ENCODE assay signal across 19 cellular contexts in genomic region chr3:45746974-45747622, GRCh38. TPM values are rescaled to one million over a fixed set of nuclear protein-coding genes. Genes with fewer than 3 reads are reported as not detected.
DNase-seq lines count a peak whose midpoint lies in the region; ATAC-seq and TF ChIP-seq lines count a peak whose summit lies in the region.
"Had no signal": no experiment of that assay in that cellular context is flagged by ENCODE, and none has a peak within 500 bp of the region (broad histone marks: within the 10 kb centered on the region; RNA-seq: fewer than 3 reads in every experiment).

No MANE protein-coding gene starts in this region.

- peaks cover 0 to 6% of the 10 kb centered on the region in 2 experiments; a peak in 2 of 4 replicates for H3K79me1 ChIP-seq in IMR-90 (ENCODE audit: low read depth in 1 of 2, low read length in 2 of 2)

- ATAC-seq in GM23338 = peak; percentile 35
- no peak; the same call in 1 of the 2 replicates for ATAC-seq in IMR-90 (ENCODE audit: low read depth)
- ATAC-seq in heart right ventricle = peak in 5 of 8 donors; percentile 20 to 69 (median 30)
- peak; percentile 34 for ATAC-seq in sciatic nerve
- no peak for ATAC-seq in GM19467 (IDR thresholded peaks at IDR 0.05; ENCODE audit: unreplicated experiment)

- H3K4me3 ChIP-seq in GM23338 (no peak overlapping the region), IMR-90 (ENCODE audit: insufficient read depth, low read depth, low read length) (no peak overlapping the region), heart right ventricle (no peak overlapping the region), spleen (no peak overlapping the region)
- H3K4me3 ChIP-seq: GM23248, PC-9 had no signal

- H3K9me3 ChIP-seq in IMR-90 (ENCODE audit: control insufficient read depth, insufficient read depth, low read length) = no peaks in the 10 kb centered on the region
- H3K9me3 ChIP-seq in heart right ventricle = no peaks in the 10 kb centered on the region
- H3K9me3 ChIP-seq in spleen = no peaks in the 10 kb centered on the region

- TF ChIP-seq POLR2A in IMR-90 (IDR thresholded peaks at IDR 0.05; ENCODE audit: low read depth, low read length) (no peak), spleen (IDR thresholded peaks at IDR 0.05) (no peak)

- H3K14ac ChIP-seq in IMR-90 (replicated peaks; ENCODE audit: low read depth, low read length) = no peak overlapping the region

- H3K9me3 Mint-ChIP-seq in GM23338 = no peaks in the 10 kb centered on the region

- H3K4me3 Mint-ChIP-seq in GM23338 = no peak overlapping the region

- no peak overlapping the region for H4K5ac ChIP-seq in IMR-90 (ENCODE audit: low read depth, low read length)

- H3K27ac ChIP-seq in GM23338 (ENCODE audit: low read depth) (no peak overlapping the region), IMR-90 (ENCODE audit: insufficient read depth, low read length) (no peak overlapping the region), heart right ventricle (no peak overlapping the region), spleen (no peak overlapping the region)
- H3K27ac ChIP-seq: GM23248, HL-60, PC-9 had no signal

- no peak overlapping the region for H3K18ac ChIP-seq in IMR-90 (ENCODE audit: low read depth, low read length)

- H3K9me1 ChIP-seq in IMR-90 (ENCODE audit: insufficient read depth, low read length) = peaks cover 5% of the 10 kb centered on the region; the same call in 1 of the 2 replicates

- no peak overlapping the region for H2BK15ac ChIP-seq in IMR-90 (ENCODE audit: low read depth, low read length)

- no peak overlapping the region for H4K8ac ChIP-seq in IMR-90 (ENCODE audit: low read depth in 2 of 2, low read length in 2 of 2)

- no peak overlapping the region for H2BK20ac ChIP-seq in IMR-90 (ENCODE audit: low read depth, low read length)

- no peak for TF ChIP-seq RAD21 in IMR-90 (IDR thresholded peaks at IDR 0.05; ENCODE audit: low read length)

- TF ChIP-seq CTCF in GM23338 (conservative IDR thresholded peaks at IDR 0.05; ENCODE audit: low read depth in 2 of 2) (no peak), IMR-90 (conservative IDR thresholded peaks at IDR 0.05; ENCODE audit: low read depth, low read length) (no peak), heart right ventricle (IDR thresholded peaks at IDR 0.05) (no peak), spleen (IDR thresholded peaks at IDR 0.05 in 8 of 11, conservative IDR thresholded peaks at IDR 0.05 in 3 of 11) (no peak)

- H4K20me1 ChIP-seq in GM23338 (replicated peaks; ENCODE audit: insufficient read depth) = no peaks in the 10 kb centered on the region; the same call in 1 of the 2 replicates
- no peaks in the 10 kb centered on the region for H4K20me1 ChIP-seq in IMR-90 (ENCODE audit: insufficient read depth, low read length)

- H3K4me2 ChIP-seq in GM23338 (no peak overlapping the region), IMR-90 (ENCODE audit: low read depth, low read length) (no peak overlapping the region)
- H3K4me2 ChIP-seq: PC-9 had no signal

- H2AFZ ChIP-seq in GM23338 (no peak overlapping the region), IMR-90 (replicated peaks; ENCODE audit: low read length, poor library complexity) (no peak overlapping the region)
- H2AFZ ChIP-seq: GM23248, PC-9 had no signal

- H3K36me3 ChIP-seq in GM23338 (ENCODE audit: insufficient read depth) (peaks cover 15% of the 10 kb centered on the region), IMR-90 (ENCODE audit: control insufficient read depth, insufficient read depth, low read length) (peaks cover 37% of the 10 kb centered on the region), heart right ventricle (peaks cover 0 to 62% (median 35%) of the 10 kb centered on the region in 9 donors), spleen (peaks cover 4 to 61% (median 38%) of the 10 kb centered on the region in 6 donors)

- H3F3A ChIP-seq in GM23338 (replicated peaks; ENCODE audit: low read depth) = no peaks in the 10 kb centered on the region; the same call in 1 of the 2 replicates

- no peak overlapping the region for H3K23ac ChIP-seq in IMR-90 (ENCODE audit: low read depth, low read length)

- dilution Hi-C loops in IMR-90 (cut with HindIII; ENCODE audit: low sequenced_read_pairs, unreplicated experiment) = no loop called here

- CTCF ChIA-PET in IMR-90 (lab: Yijun Ruan, JAX) = no interaction called here

- H3K27me3 Mint-ChIP-seq in GM23338 (ENCODE audit: insufficient read depth, low read depth, poor library complexity) = peaks cover 2% of the 10 kb centered on the region

- H3K4me1 ChIP-seq in GM23338 (ENCODE audit: insufficient read depth) (peaks cover 4% of the 10 kb centered on the region), IMR-90 (ENCODE audit: control insufficient read depth, insufficient read depth, low read length) (no peaks in the 10 kb centered on the region), heart right ventricle (peaks cover 0 to 2% (median 0%) of the 10 kb centered on the region in 9 donors), spleen (peaks cover under 1 to 3% (median 1%) of the 10 kb centered on the region in 6 donors)

- H3K4ac ChIP-seq in IMR-90 (ENCODE audit: low read depth, low read length) = no peak overlapping the region

- H3K27ac Mint-ChIP-seq in GM23338 = no peak overlapping the region

- no peak overlapping the region for H3K56ac ChIP-seq in IMR-90 (ENCODE audit: extremely low read depth, insufficient read depth, low read length)

- no peak overlapping the region for H4K91ac ChIP-seq in IMR-90 (ENCODE audit: insufficient read depth, low read depth, low read length)

- peaks cover 38% of the 10 kb centered on the region for H3K36me3 Mint-ChIP-seq in GM23338 (ENCODE audit: low read depth)

- H3K9ac ChIP-seq in IMR-90 (ENCODE audit: low read depth, low read length) = no peak overlapping the region
- H3K9ac ChIP-seq: GM23248 had no signal

- peaks cover 13% of the 10 kb centered on the region for H3K4me1 Mint-ChIP-seq in GM23338

- no peaks in the 10 kb centered on the region for H3K9me2 ChIP-seq in GM23338 (ENCODE audit: insufficient read depth)

- no peak overlapping the region for H2AK5ac ChIP-seq in IMR-90 (ENCODE audit: low read depth, low read length)

- H2AK9ac ChIP-seq in IMR-90 (replicated peaks; ENCODE audit: low read depth, low read length, poor library complexity) = peak overlapping the region; percentile 19

- no peak overlapping the region for H2BK120ac ChIP-seq in IMR-90 (ENCODE audit: low read depth, low read length)

- 100% methylated on average over 4 of the region's 14 CpGs; no CpG with 5 or more reads in 1 of the 2 experiments for WGBS in IMR-90 (ENCODE audit: extremely low coverage in 2 of 2, insufficient read length in 1 of 2), 2 experiments
- 86 to 91% methylated on average over 14 of the region's 14 CpGs for WGBS in heart right ventricle, 2 donors
- WGBS in spleen, 5 donors = 89 to 96% (median 91%) methylated on average over 7 to 14 of the region's 14 CpGs

- DNase-seq in GM23338 (ENCODE audit: low spot score) (no peak), IMR-90 (no peak), heart right ventricle (no peak), sciatic nerve (ENCODE audit: low spot score) (no peak), spleen (no peak), kidney glomerular epithelial cell (lab: John Stamatoyannopoulos, UW) (no peak), globus pallidus (ENCODE audit: low spot score) (no peak)
- DNase-seq: DMS 273 treated with DMSO at 0.1 percent for 48 hours, EL, GM23248, MM.1S, NCI-H1105, NCI-H187, NCI-H446, PC-9 had no signal

- intact Hi-C loops in IMR-90 (cut with micrococcal nuclease) (no loop called here), heart right ventricle (cut with DNase I) (no loop called here), sciatic nerve (cut with DNase I) (no loop called here), spleen (cut with DNase I; ENCODE audit: low total_unique reads) (no loop called here)

- no peak overlapping the region for H2BK5ac ChIP-seq in IMR-90 (ENCODE audit: low read depth, low read length, poor library complexity, severe bottlenecking)

- in situ Hi-C loops in IMR-90 (cut with MboI; ENCODE audit: low sequenced_read_pairs) = no loop called here

- BruUV-seq in IMR-90 (replicated peaks; lab: Mats Ljungman, UMichigan) = no TSS peak

- POLR2A ChIA-PET in IMR-90 (lab: Charles Lee; ENCODE audit: unreplicated experiment) = no interaction called here

- 0 out of 2 replicates have a peak, but pooled peaks cover 4% of the 10 kb centered on the region for H3K79me2 ChIP-seq in GM23338 (replicated peaks; ENCODE audit: insufficient read depth)

- no peaks in the 10 kb centered on the region for H3K27me3 ChIP-seq in GM23338 (ENCODE audit: insufficient read depth)
- no peaks in the 10 kb centered on the region for H3K27me3 ChIP-seq in IMR-90 (ENCODE audit: control insufficient read depth, insufficient read depth, low read length)
- no peaks in the 10 kb centered on the region for H3K27me3 ChIP-seq in heart right ventricle
- no peaks in the 10 kb centered on the region for H3K27me3 ChIP-seq in spleen (replicated peaks in 1 of 7)

TF ChIP-seq in GM23338, 12 proteins besides CTCF, POLR2A, EP300 and RAD21 (continues in another document):
- TF ChIP-seq POLR2AphosphoS5 (IDR thresholded peaks at IDR 0.05; ENCODE audit: low read depth) (no peak; the same call in 1 of the 2 replicates), EZH2 (IDR thresholded peaks at IDR 0.05; ENCODE audit: low read depth, unreplicated experiment) (no peak)

TF ChIP-seq in IMR-90, 13 proteins besides CTCF, POLR2A, EP300 and RAD21 (continues in another document):
- no peak for TF ChIP-seq RFX5 (IDR thresholded peaks at IDR 0.05; ENCODE audit: low read depth, low read length)

RNA-seq across cellular contexts. Expression of gene SLC6A20, which starts 49.2 kb away (rescaled TPM):
- total RNA-seq in GM23338 (2014; rRNA removed; shearing (Covaris generic)) = 0.14 TPM in 1 of 2 replicates, not detected in the other
- polyA plus RNA-seq in GM23338 (2016; fragmentation: Nextera tagmentation; extraction: Ambion mirVana) (0.05 TPM in 1 of 2 replicates, not detected in the other), IMR-90 (2012; rRNA removed) (not detected in 2 replicates), heart right ventricle (under 1 TPM in 1 of 2 donors, not detected in 1; 0.06 TPM), spleen (under 1 TPM; 0.02 to 0.04 (median 0.03) TPM)
- total RNA-seq in IMR-90 (2012; rRNA removed) (not detected in 2 replicates), heart right ventricle (under 1 TPM in 1 of 10 donors, not detected in 9; 0.09 TPM), sciatic nerve (8.2 TPM), spleen (under 1 TPM in 4 of 7 donors, not detected in 3; 0.32 to 0.49 (median 0.41) TPM)
- polyA plus RNA-seq in IMR-90 (2012; cell fraction: cytosol; rRNA removed) = not detected in 2 replicates
- not detected in 2 replicates for polyA plus RNA-seq in IMR-90 (2012; cell fraction: nucleus; rRNA removed; ENCODE audit: low replicate concordance)
- total RNA-seq: GM23248, PC-9 had no signal
- polyA plus RNA-seq: AG04450, BJ, GM23248 had no signal

RNA-seq across cellular contexts. Expression of gene SACM1L, which starts 57.9 kb away (rescaled TPM):
- total RNA-seq in GM23338 (2014; rRNA removed; shearing (Covaris generic)) = 97.2 and 97.8 TPM in 2 replicates
- polyA plus RNA-seq in GM23338 (2016; fragmentation: Nextera tagmentation; extraction: Ambion mirVana) = 43.2 and 43.5 TPM in 2 replicates
- total RNA-seq in IMR-90 (2012; rRNA removed) = 40.9 and 44.2 TPM in 2 replicates
- polyA plus RNA-seq in IMR-90 (2012; rRNA removed) = 12.8 and 19.0 TPM in 2 replicates
- polyA plus RNA-seq in IMR-90 (2012; cell fraction: cytosol; rRNA removed) = 1.8 and 2.5 TPM in 2 replicates
- polyA plus RNA-seq in IMR-90 (2012; cell fraction: nucleus; rRNA removed; ENCODE audit: low replicate concordance) = 7.0 and 36.5 TPM in 2 replicates
- 10 to 100 TPM; 22.2 to 28.7 (median 23.6) TPM for total RNA-seq in heart right ventricle
- polyA plus RNA-seq in heart right ventricle = 10 to 100 TPM; 15.4 to 27.5 TPM
- 66.0 TPM for total RNA-seq in sciatic nerve
- 10 to 100 TPM; 55.5 to 93.7 (median 67.5) TPM for total RNA-seq in spleen
- 10 to 100 TPM; 21.0 to 28.2 (median 27.9) TPM for polyA plus RNA-seq in spleen

Comparison
In these comparisons a context has a peak if more than half of its experiments do, and no peak if none do; other contexts are left out.
1. ATAC-seq: peak in GM23338 (single experiment), heart right ventricle (5 of 8) and sciatic nerve (single experiment); none in IMR-90 (single experiment) and GM19467 (single experiment).